In the genomic region with DNA sequence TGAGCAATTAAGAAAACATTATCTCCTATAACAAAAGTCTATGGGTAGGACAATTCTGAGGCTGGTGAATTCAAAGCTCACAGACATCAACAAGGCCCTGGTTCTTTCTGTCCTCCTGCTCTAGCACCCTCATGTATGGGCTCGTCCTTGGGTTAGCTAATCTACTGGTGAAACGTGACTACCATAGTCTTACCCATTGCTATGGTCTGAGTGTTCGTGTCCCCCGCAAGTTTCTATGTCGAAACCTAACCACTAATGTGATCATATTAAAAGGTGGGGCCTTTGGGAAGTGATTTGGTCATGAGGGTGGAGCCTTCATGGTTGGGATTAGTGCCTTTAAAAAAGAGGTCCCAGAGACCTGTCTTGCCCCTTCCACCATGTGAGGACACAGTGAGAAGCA, we compare ENCODE assay signal across 1 cellular context.
TF ChIP-seq lines count a peak whose summit lies in the region.

No MANE protein-coding gene starts in this region.

TF ChIP-seq in SK-N-SH treated with all-trans-retinoic acid at 6 μM for 48 hours, 23 proteins besides CTCF, POLR2A, EP300 and RAD21 (continued from another document):
- no peak for TF ChIP-seq ARNTL (CRISPR knock-in tag; IDR thresholded peaks at IDR 0.05; ENCODE audit: borderline replicate concordance, low read depth)
- TF ChIP-seq, protein P1, sequence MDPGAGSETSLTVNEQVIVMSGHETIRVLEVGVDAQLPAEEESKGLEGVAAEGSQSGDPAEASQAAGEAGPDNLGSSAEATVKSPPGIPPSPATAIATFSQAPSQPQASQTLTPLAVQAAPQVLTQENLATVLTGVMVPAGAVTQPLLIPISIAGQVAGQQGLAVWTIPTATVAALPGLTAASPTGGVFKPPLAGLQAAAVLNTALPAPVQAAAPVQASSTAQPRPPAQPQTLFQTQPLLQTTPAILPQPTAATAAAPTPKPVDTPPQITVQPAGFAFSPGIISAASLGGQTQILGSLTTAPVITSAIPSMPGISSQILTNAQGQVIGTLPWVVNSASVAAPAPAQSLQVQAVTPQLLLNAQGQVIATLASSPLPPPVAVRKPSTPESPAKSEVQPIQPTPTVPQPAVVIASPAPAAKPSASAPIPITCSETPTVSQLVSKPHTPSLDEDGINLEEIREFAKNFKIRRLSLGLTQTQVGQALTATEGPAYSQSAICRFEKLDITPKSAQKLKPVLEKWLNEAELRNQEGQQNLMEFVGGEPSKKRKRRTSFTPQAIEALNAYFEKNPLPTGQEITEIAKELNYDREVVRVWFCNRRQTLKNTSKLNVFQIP (CRISPR knock-in tag; IDR thresholded peaks at IDR 0.05; ENCODE audit: borderline replicate concordance, low read depth) = no peak
